ENCODE assay signal across 8 cellular contexts in the genomic region with DNA sequence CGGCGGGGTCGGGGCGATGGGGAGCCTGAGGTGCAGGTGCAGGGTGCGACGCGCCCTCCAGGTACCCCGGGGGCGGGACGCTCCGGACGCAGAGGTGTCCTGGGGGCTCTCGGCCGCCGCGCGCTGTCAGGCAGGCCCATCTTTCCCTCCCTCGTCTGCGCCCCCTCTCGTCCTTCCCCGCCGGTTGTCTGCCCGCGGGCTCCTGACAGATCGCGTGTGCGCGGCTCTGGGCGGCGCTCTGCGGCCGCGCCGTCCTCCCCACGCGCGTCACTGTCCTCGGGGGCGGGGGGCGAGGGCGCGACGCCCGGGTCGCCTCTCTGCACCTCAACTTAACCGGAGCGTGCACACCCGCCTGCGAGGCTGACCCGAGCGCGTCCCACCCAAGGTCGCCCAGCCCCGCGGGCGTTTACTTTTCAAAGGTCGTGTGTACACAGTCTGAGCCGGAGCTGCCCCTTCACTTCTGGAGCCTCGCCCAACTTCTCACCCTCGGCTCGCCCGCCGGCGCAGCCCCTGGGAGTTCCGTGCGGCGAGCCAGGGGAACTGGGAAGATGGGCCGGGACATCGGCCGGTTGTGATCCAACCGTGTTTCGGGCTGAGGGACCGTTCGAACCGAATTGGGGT. TPM values are rescaled to one million over a fixed set of nuclear protein-coding genes. Genes with fewer than 3 reads are reported as not detected.
DNase-seq lines count a peak whose midpoint lies in the region; ATAC-seq and TF ChIP-seq lines count a peak whose summit lies in the region.

No MANE protein-coding gene starts in this region.

- H3K36me3 Mint-ChIP-seq in activated T-helper 1 cell treated with anti-CD3 and anti-CD28 coated beads, Interleukin-12 subunit alpha, Interleukin-12 subunit beta, Interleukin-2, Interleukin-4 antibody, amounts not matched to agents 30 ng/mL and 10 ng/mL and 1 ng/mL, durations not matched to agents 14 hours and 24 hours and 36 hours (ENCODE audit: low read depth), result peaks cover 5% of the 10 kb centered on the region
- no peaks in the 10 kb centered on the region for H3K36me3 Mint-ChIP-seq in nephron progenitor cell (ENCODE audit: low read depth)

- peak overlapping the region; percentile 91 to 97 (median 94) for H3K9ac ChIP-seq in BLaER1 treated with 17β-estradiol and CSF1 and Interleukin-3, amounts not matched to agents 10 nM and 100 nM
- H3K9ac ChIP-seq in fibroblast of lung (ENCODE audit: insufficient read depth, low read length) (peak overlapping the region; percentile 95), subcutaneous abdominal adipose tissue (ENCODE audit: low read length in 5 of 5) (peak overlapping the region in 4 of 5 donors; percentile 74 to 86 (median 82))

- DNase-seq in NOMO-1 treated with DMSO at 0.1 percent for 48 hours (lab: John Stamatoyannopoulos, UW; ENCODE audit: unreplicated experiment) (peak; percentile 48), fibroblast of lung (ENCODE audit: low read depth in 2 of 2) (peak; percentile 26 to 36), nephron progenitor cell (peak; percentile 70)
- DNase-seq in activated T-helper 1 cell treated with anti-CD3 and anti-CD28 coated beads, Interleukin-12 subunit alpha, Interleukin-12 subunit beta, Interleukin-2, Interleukin-4 antibody, amounts not matched to agents 30 ng/mL and 10 ng/mL and 1 ng/mL, durations not matched to agents 14 hours and 24 hours and 36 hours (ENCODE audit: low spot score), result peak; percentile 57

- peaks cover 33% of the 10 kb centered on the region for H3K4me1 Mint-ChIP-seq in activated T-helper 1 cell treated with anti-CD3 and anti-CD28 coated beads, Interleukin-12 subunit alpha, Interleukin-12 subunit beta, Interleukin-2, Interleukin-4 antibody, amounts not matched to agents 30 ng/mL and 10 ng/mL and 1 ng/mL, durations not matched to agents 14 hours and 24 hours and 36 hours (ENCODE audit: low read depth)
- peaks cover 72% of the 10 kb centered on the region for H3K4me1 Mint-ChIP-seq in nephron progenitor cell

- H3K9me3 Mint-ChIP-seq in activated T-helper 1 cell treated with anti-CD3 and anti-CD28 coated beads, Interleukin-12 subunit alpha, Interleukin-12 subunit beta, Interleukin-2, Interleukin-4 antibody, amounts not matched to agents 30 ng/mL and 10 ng/mL and 1 ng/mL, durations not matched to agents 14 hours and 24 hours and 36 hours, result no peaks in the 10 kb centered on the region
- no peaks in the 10 kb centered on the region for H3K9me3 Mint-ChIP-seq in nephron progenitor cell

- peaks cover 0 to 17% (median 0%) of the 10 kb centered on the region in 11 experiments; a peak in 4 of 22 replicates for H3K36me3 ChIP-seq in BLaER1 treated with 17β-estradiol and CSF1 and Interleukin-3, amounts not matched to agents 10 nM and 100 nM
- no peaks in the 10 kb centered on the region for H3K36me3 ChIP-seq in fibroblast of lung (ENCODE audit: control insufficient read depth, insufficient read depth, low read length)
- H3K36me3 ChIP-seq in subcutaneous abdominal adipose tissue (ENCODE audit: control insufficient read depth in 5 of 5, insufficient read depth in 5 of 5, low read length in 5 of 5), result no peaks in the 10 kb centered on the region

- peaks cover 54 to 67% (median 59%) of the 10 kb centered on the region in 10 experiments for H3K4me1 ChIP-seq in BLaER1 treated with 17β-estradiol and CSF1 and Interleukin-3, amounts not matched to agents 10 nM and 100 nM
- H3K4me1 ChIP-seq in fibroblast of lung (ENCODE audit: control insufficient read depth, extremely low read depth, insufficient read depth, low read length) (peaks cover 2% of the 10 kb centered on the region), subcutaneous abdominal adipose tissue (ENCODE audit: control insufficient read depth in 5 of 5, insufficient read depth in 5 of 5, low read length in 5 of 5) (peaks cover 15 to 61% (median 56%) of the 10 kb centered on the region in 5 donors)

- H3K27me3 ChIP-seq in BLaER1 treated with 17β-estradiol and CSF1 and Interleukin-3, amounts not matched to agents 10 nM and 100 nM, result no peaks in the 10 kb centered on the region
- H3K27me3 ChIP-seq in fibroblast of lung (ENCODE audit: control insufficient read depth, insufficient read depth, low read length) (no peaks in the 10 kb centered on the region), subcutaneous abdominal adipose tissue (ENCODE audit: control insufficient read depth in 5 of 5, insufficient read depth in 4 of 5, low read length in 5 of 5) (no peaks in the 10 kb centered on the region)

- intact Hi-C loops in activated T-helper 1 cell treated with anti-CD3 and anti-CD28 coated beads, Interleukin-12 subunit alpha, Interleukin-12 subunit beta, Interleukin-2, Interleukin-4 antibody, amounts not matched to agents 30 ng/mL and 10 ng/mL and 1 ng/mL, durations not matched to agents 14 hours and 24 hours and 36 hours (cut with micrococcal nuclease), result loop anchor here (1.0 to 10.0 kb wide), 9 partner anchors 107 to 1429 kb away; a partner anchor contains a TSS

- peaks cover 2% of the 10 kb centered on the region for H3K79me2 ChIP-seq in fibroblast of lung (ENCODE audit: control insufficient read depth, insufficient read depth, low read length)

- H3K27ac ChIP-seq in BLaER1 treated with 17β-estradiol and CSF1 and Interleukin-3, amounts not matched to agents 10 nM and 100 nM, result peak overlapping the region; percentile 15 to 98 (median 93); a peak in 21 of 22 replicates
- H3K27ac ChIP-seq in fibroblast of lung (ENCODE audit: insufficient read depth, low read length), result peak overlapping the region; percentile 30
- peak overlapping the region; percentile 82 for H3K27ac ChIP-seq in subcutaneous abdominal adipose tissue (ENCODE audit: low read depth, low read length)

- H3K27me3 Mint-ChIP-seq in activated T-helper 1 cell treated with anti-CD3 and anti-CD28 coated beads, Interleukin-12 subunit alpha, Interleukin-12 subunit beta, Interleukin-2, Interleukin-4 antibody, amounts not matched to agents 30 ng/mL and 10 ng/mL and 1 ng/mL, durations not matched to agents 14 hours and 24 hours and 36 hours (ENCODE audit: insufficient read depth), result peaks cover 6% of the 10 kb centered on the region
- H3K27me3 Mint-ChIP-seq in nephron progenitor cell (ENCODE audit: low read depth, poor library complexity), result peaks cover 23% of the 10 kb centered on the region

- ATAC-seq in GM18870 (IDR thresholded peaks at IDR 0.05; ENCODE audit: unreplicated experiment) (peak; percentile 22), HG03159 (IDR thresholded peaks at IDR 0.05; ENCODE audit: unreplicated experiment) (peak; percentile 27)

- peak overlapping the region; percentile 87 for H2AFZ ChIP-seq in fibroblast of lung (ENCODE audit: low read length)

- H3K4me3 Mint-ChIP-seq in activated T-helper 1 cell treated with anti-CD3 and anti-CD28 coated beads, Interleukin-12 subunit alpha, Interleukin-12 subunit beta, Interleukin-2, Interleukin-4 antibody, amounts not matched to agents 30 ng/mL and 10 ng/mL and 1 ng/mL, durations not matched to agents 14 hours and 24 hours and 36 hours, result peak overlapping the region; percentile 87
- H3K4me3 Mint-ChIP-seq in nephron progenitor cell, result peak overlapping the region; percentile 84

- H4K20me1 ChIP-seq in BLaER1 treated with 17β-estradiol and CSF1 and Interleukin-3, amounts not matched to agents 10 nM and 100 nM, result peaks cover 0 to 53% (median 46%) of the 10 kb centered on the region in 11 experiments; a peak in 21 of 22 replicates
- no peaks in the 10 kb centered on the region for H4K20me1 ChIP-seq in fibroblast of lung (ENCODE audit: control insufficient read depth, extremely low read depth, insufficient read depth, low read length)

- no peaks in the 10 kb centered on the region for H3K9me3 ChIP-seq in BLaER1 treated with 17β-estradiol and CSF1 and Interleukin-3, amounts not matched to agents 10 nM and 100 nM (replicated peaks in 1 of 11)
- H3K9me3 ChIP-seq in fibroblast of lung (ENCODE audit: control insufficient read depth, insufficient read depth, low read depth, low read length) (no peaks in the 10 kb centered on the region), subcutaneous abdominal adipose tissue (ENCODE audit: control insufficient read depth in 5 of 5, low read length in 5 of 5) (no peaks in the 10 kb centered on the region)

- peak; percentile 17 to 19 for TF ChIP-seq CTCF in fibroblast of lung (conservative IDR thresholded peaks at IDR 0.05 in 1 of 2, IDR thresholded peaks at IDR 0.05 in 1 of 2; ENCODE audit: low read depth in 1 of 2, low read length in 2 of 2)
- TF ChIP-seq CTCF in nephron progenitor cell (IDR thresholded peaks at IDR 0.05), result no peak

- H3K4me3 ChIP-seq in BLaER1 treated with 17β-estradiol and CSF1 and Interleukin-3, amounts not matched to agents 10 nM and 100 nM, result peak overlapping the region; percentile 80 to 97 (median 90)
- peak overlapping the region; percentile 67 to 98 (median 72) for H3K4me3 ChIP-seq in fibroblast of lung (replicated peaks in 1 of 4; ENCODE audit: control extremely low read depth in 1 of 4, insufficient read depth in 1 of 4, low read depth in 3 of 4, low read length in 4 of 4)
- H3K4me3 ChIP-seq in subcutaneous abdominal adipose tissue (ENCODE audit: low read depth in 1 of 5, low read length in 5 of 5), result peak overlapping the region; percentile 61 to 98 (median 93)

- peak overlapping the region; percentile 89 to 99 (median 98) for H3K4me2 ChIP-seq in BLaER1 treated with 17β-estradiol and CSF1 and Interleukin-3, amounts not matched to agents 10 nM and 100 nM
- H3K4me2 ChIP-seq in fibroblast of lung (ENCODE audit: extremely low read depth, insufficient read depth, low read length), result peak overlapping the region; percentile 95

- peak overlapping the region; percentile 53 for H3K27ac Mint-ChIP-seq in activated T-helper 1 cell treated with anti-CD3 and anti-CD28 coated beads, Interleukin-12 subunit alpha, Interleukin-12 subunit beta, Interleukin-2, Interleukin-4 antibody, amounts not matched to agents 30 ng/mL and 10 ng/mL and 1 ng/mL, durations not matched to agents 14 hours and 24 hours and 36 hours
- no peak overlapping the region for H3K27ac Mint-ChIP-seq in nephron progenitor cell

RNA-seq across cellular contexts. Expression of a gene that starts 0.5 kb away (rescaled TPM):
- 53.8 and 59.9 TPM in 2 replicates for total RNA-seq in activated T-helper 1 cell treated with anti-CD3 and anti-CD28 coated beads, Interleukin-12 subunit alpha, Interleukin-12 subunit beta, Interleukin-2, Interleukin-4 antibody, amounts not matched to agents 30 ng/mL and 10 ng/mL and 1 ng/mL, durations not matched to agents 14 hours and 24 hours and 36 hours
- total RNA-seq in fibroblast of lung, result 9.1 and 13.9 TPM in 2 replicates
- polyA plus RNA-seq in fibroblast of lung, result 4.8 and 12.8 TPM in 2 replicates
- polyA plus RNA-seq in fibroblast of lung (2012), result 4.7 and 7.4 TPM in 2 replicates
- 54.4 and 102 TPM in 2 replicates for polyA minus RNA-seq in fibroblast of lung (ENCODE audit: low replicate concordance)

Comparison
In these comparisons a context has a peak if more than half of its experiments do, and no peak if none do; other contexts are left out.
1. Peak in every context shown above with its lines: DNase-seq, ATAC-seq, H3K4me3 ChIP-seq and H3K27ac ChIP-seq.
2. H3K27ac ChIP-seq: peak in every context shown above with its lines; median percentile 93 in BLaER1 treated with 17β-estradiol and CSF1 and Interleukin-3, amounts not matched to agents 10 nM and 100 nM; 82 in subcutaneous abdominal adipose tissue; 30 in fibroblast of lung.